ENCODE assay signal across 25 cellular contexts in genomic region chr11:119668685-119669084, GRCh38.
"Had no signal": no experiment of that assay in that cellular context is flagged by ENCODE, and none has a peak within 500 bp of the region (broad histone marks: within the 10 kb centered on the region; RNA-seq: fewer than 3 reads in every experiment).

No MANE protein-coding gene starts in this region.

- H3K9me3 Mint-ChIP-seq: activated CD4-positive, alpha-beta memory T cell treated with anti-CD3 and anti-CD28 coated beads, Interleukin-2, amount 10 ng/mL, durations not matched to agents 7 days and 5 days; activated naive CD4-positive, alpha-beta T cell treated with anti-CD3 and anti-CD28 coated beads, Interleukin-2, amount 50 U/mL, for 24 hours; activated T-helper 2 cell treated with anti-CD3 and anti-CD28 coated beads, Interferon-gamma antibody, Interleukin-2, Interleukin-4, amounts not matched to agents 10 μg/mL and 5 μg/mL and 100 μg/mL, durations not matched to agents 14 hours and 24 hours and 36 hours; T-cell had no signal

- H3K27ac Mint-ChIP-seq: activated CD4-positive, alpha-beta memory T cell treated with anti-CD3 and anti-CD28 coated beads, Interleukin-2, amount 10 ng/mL, durations not matched to agents 7 days and 5 days; activated CD4-positive, alpha-beta T cell treated with anti-CD3 and anti-CD28 coated beads for 36 hours; activated T-helper 2 cell treated with anti-CD3 and anti-CD28 coated beads, Interferon-gamma antibody, Interleukin-2, Interleukin-4, amounts not matched to agents 10 μg/mL and 5 μg/mL and 100 μg/mL, durations not matched to agents 14 hours and 24 hours and 36 hours; T-cell had no signal

- H3K4me1 Mint-ChIP-seq: activated naive CD4-positive, alpha-beta T cell treated with anti-CD3 and anti-CD28 coated beads, Interleukin-2, amount 50 U/mL, for 24 hours had no signal

- H3K36me3 ChIP-seq: breast epithelium, colonic mucosa had no signal

- H3K27me3 Mint-ChIP-seq: activated CD4-positive, alpha-beta T cell treated with anti-CD3 and anti-CD28 coated beads for 36 hours; activated naive CD4-positive, alpha-beta T cell treated with anti-CD3 and anti-CD28 coated beads, Interleukin-2, amount 50 U/mL, for 24 hours had no signal

- H3K27ac ChIP-seq: breast epithelium, colonic mucosa, SK-N-MC, WERI-Rb-1 had no signal

- DNase-seq: activated CD4-positive, alpha-beta memory T cell treated with anti-CD3 and anti-CD28 coated beads, Interleukin-2, amount 10 ng/mL, durations not matched to agents 7 days and 5 days; activated CD4-positive, alpha-beta T cell treated with anti-CD3 and anti-CD28 coated beads for 36 hours; activated CD4-positive, alpha-beta T cell treated with anti-CD3 and anti-CD28 coated beads, Interleukin-2, amount 50 U/mL, for 1 hour; activated T-cell treated with anti-CD3 and anti-CD28 coated beads for 4 hours; activated T-cell treated with anti-CD3 and anti-CD28 coated beads, Interleukin-2, amount 50 U/mL, for 48 hours; aorta; caudate nucleus; colonic mucosa; Kasumi-1; KBM-7; NCI-H1105 treated with DMSO at 0.1 percent for 48 hours; NCI-H1436 treated with DMSO at 0.1 percent for 48 hours; NCI-H187; NCI-H2171; NCI-H2227 treated with DMSO at 0.1 percent for 48 hours; NCI-H446 treated with DMSO at 0.1 percent for 48 hours; NCI-H524 treated with DMSO at 0.1 percent for 48 hours; NCI-H82; T-cell; T-helper 2 cell; WERI-Rb-1 had no signal

- H3K4me3 ChIP-seq: breast epithelium, colonic mucosa, SK-N-MC had no signal

- H3K9me3 ChIP-seq: breast epithelium, colonic mucosa had no signal

- H3K4me1 ChIP-seq: colonic mucosa had no signal

- H3K36me3 Mint-ChIP-seq: activated naive CD4-positive, alpha-beta T cell treated with anti-CD3 and anti-CD28 coated beads, Interleukin-2, amount 50 U/mL, for 24 hours; T-cell had no signal

- H3K4me3 Mint-ChIP-seq: activated CD4-positive, alpha-beta memory T cell treated with anti-CD3 and anti-CD28 coated beads, Interleukin-2, amount 10 ng/mL, durations not matched to agents 7 days and 5 days; activated CD4-positive, alpha-beta T cell treated with anti-CD3 and anti-CD28 coated beads for 36 hours; activated naive CD4-positive, alpha-beta T cell treated with anti-CD3 and anti-CD28 coated beads, Interleukin-2, amount 50 U/mL, for 24 hours; T-cell had no signal

- H3K27me3 ChIP-seq: breast epithelium, colonic mucosa had no signal
